22 cellular contexts compared by ENCODE assay signal in genomic region chr11:11461473-11461872, GRCh38.
A peak's percentile ranks its signal among the peaks of the same experiment; 100 is the strongest.
DNase-seq lines count a peak whose midpoint lies in the region; ATAC-seq and TF ChIP-seq lines count a peak whose summit lies in the region.
"Had no signal": no experiment of that assay in that cellular context is flagged by ENCODE, and none has a peak within 500 bp of the region (broad histone marks: within the 10 kb centered on the region; RNA-seq: fewer than 3 reads in every experiment).

No MANE protein-coding gene starts in this region.

- DNase-seq in Right ventricle myocardium inferior (ENCODE audit: missing footprints) (no peak), cardiac septum (ENCODE audit: low spot score) (no peak), inferior parietal cortex (ENCODE audit: extremely low spot score) (peak; percentile 47), posterior vena cava (ENCODE audit: low spot score) (peak; percentile 45), RWPE1 (ENCODE audit: low spot score) (no peak), trophoblast cell (no peak)
- DNase-seq: activated CD4-positive, alpha-beta memory T cell treated with anti-CD3 and anti-CD28 coated beads, Interleukin-2, amount 10 ng/mL, durations not matched to agents 7 days and 5 days; activated naive CD4-positive, alpha-beta T cell treated with anti-CD3 and anti-CD28 coated beads, Interleukin-2, amount 50 U/mL, for 16 hours; activated T-cell treated with anti-CD3 and anti-CD28 coated beads, Interleukin-2, amount 50 U/mL, for 1 hour; DMS79 treated with DMSO at 0.1 percent for 48 hours; HCEC 1CT; immature natural killer cell; naive B cell; NCI-H1417; NCI-H446 treated with DMSO at 0.1 percent for 48 hours; stimulated activated CD4-positive, alpha-beta T cell treated with anti-CD3 and anti-CD28 coated beads, Interleukin-4, amount 100 ng/mL, for 1 hour had no signal

- H3K9me3 ChIP-seq in trophoblast cell (ENCODE audit: insufficient read depth, low read depth, low read length) = peaks cover 3% of the 10 kb centered on the region

- H3K4me2 ChIP-seq in trophoblast cell (ENCODE audit: low read length) = no peak overlapping the region

- no peak overlapping the region for H2AK5ac ChIP-seq in trophoblast cell (ENCODE audit: low read length)

- no peak overlapping the region for H3K9ac ChIP-seq in trophoblast cell (ENCODE audit: low read length)
- H3K9ac ChIP-seq: parathyroid adenoma had no signal

- no peak overlapping the region for H3K4ac ChIP-seq in trophoblast cell (ENCODE audit: low read depth, low read length)

- no peak overlapping the region for H4K91ac ChIP-seq in trophoblast cell (ENCODE audit: low read depth, low read length)

- no peaks in the 10 kb centered on the region for H3K27me3 ChIP-seq in trophoblast cell (ENCODE audit: insufficient read depth, low read length)

- no peak overlapping the region for H2AFZ ChIP-seq in trophoblast cell (ENCODE audit: insufficient read depth, low read length, poor library complexity)
- H2AFZ ChIP-seq: parathyroid adenoma had no signal

- no peak overlapping the region for H4K8ac ChIP-seq in trophoblast cell (ENCODE audit: low read depth, low read length)

- peak; percentile 83 for ATAC-seq in Right ventricle myocardium inferior
- ATAC-seq in GM18498 (IDR thresholded peaks at IDR 0.05; ENCODE audit: unreplicated experiment) = no peak
- ATAC-seq in HG03439 (IDR thresholded peaks at IDR 0.05; ENCODE audit: unreplicated experiment) = no peak

- POLR2A ChIA-PET in RWPE1 (lab: Yijun Ruan, JAX; ENCODE audit: low non-redundant PET) = no interaction called here

- no peak overlapping the region for H3K14ac ChIP-seq in trophoblast cell (ENCODE audit: low read length)

- H2BK12ac ChIP-seq in trophoblast cell (ENCODE audit: low read length) = no peak overlapping the region

- H3K79me2 ChIP-seq in trophoblast cell (ENCODE audit: control insufficient read depth, insufficient read depth, low read length, poor library complexity) = no peaks in the 10 kb centered on the region

- no peak overlapping the region for H3K23ac ChIP-seq in trophoblast cell (ENCODE audit: low read length)

- no peak overlapping the region for H2BK5ac ChIP-seq in trophoblast cell (ENCODE audit: low read depth, low read length, poor library complexity)

- no peak overlapping the region for H2BK120ac ChIP-seq in trophoblast cell (ENCODE audit: insufficient read depth, low read length, poor library complexity)

- no peak overlapping the region for H3K18ac ChIP-seq in trophoblast cell (ENCODE audit: low read length)

- H3K27ac ChIP-seq in RWPE1 (no peak overlapping the region), trophoblast cell (ENCODE audit: low read depth, low read length) (no peak overlapping the region)
- H3K27ac ChIP-seq: 22Rv1, parathyroid adenoma, SK-N-MC had no signal

- CTCF ChIA-PET in RWPE1 (lab: Yijun Ruan, JAX) = no interaction called here

- H3K4me1 ChIP-seq in trophoblast cell (ENCODE audit: control insufficient read depth in 1 of 2, insufficient read depth in 2 of 2, low read length in 2 of 2) = peaks cover 20 to 26% of the 10 kb centered on the region in 2 experiments
- H3K4me1 ChIP-seq: parathyroid adenoma had no signal

- H4K12ac ChIP-seq in trophoblast cell (ENCODE audit: low read depth, low read length) = no peak overlapping the region

- WGBS in trophoblast cell (ENCODE audit: extremely low coverage, insufficient coverage, insufficient read length) = no CpG with 5 or more reads among the region's 10 CpGs

- no peak for TF ChIP-seq CTCF in RWPE1 (conservative IDR thresholded peaks at IDR 0.05; ENCODE audit: low read depth)

- peaks cover 0 to 2% of the 10 kb centered on the region in 2 experiments for H3K36me3 ChIP-seq in trophoblast cell (ENCODE audit: control insufficient read depth in 1 of 2, insufficient read depth in 2 of 2, low read length in 2 of 2)

- peaks cover 6% of the 10 kb centered on the region for H3K79me1 ChIP-seq in trophoblast cell (ENCODE audit: low read length)

- intact Hi-C loops in Right ventricle myocardium inferior (cut with DNase I) (loop anchor here (1.0 to 5.0 kb wide), 2 partner anchors 46 to 54 kb away; no protein-coding TSS in a partner anchor), cardiac septum (cut with DNase I) (loop anchor here (5.0 kb wide), 1 partner anchor 161 kb away; the partner anchor contains the start of gene GALNT18), posterior vena cava (cut with DNase I) (no loop called here)

- H3K4me3 ChIP-seq in trophoblast cell (ENCODE audit: low read depth, low read length) = no peak overlapping the region
- H3K4me3 ChIP-seq: lung, SK-N-MC had no signal

Comparison
In these comparisons a context has a peak if more than half of its experiments do, and no peak if none do; other contexts are left out.
1. DNase-seq: peak in inferior parietal cortex (single experiment) and posterior vena cava (single experiment); none in Right ventricle myocardium inferior (single experiment), cardiac septum (single experiment), RWPE1 (single experiment) and trophoblast cell (0 of 2).
2. intact Hi-C loops: an anchor here in Right ventricle myocardium inferior (1.0 to 5.0 kb wide) and cardiac septum (5.0 kb wide); none called in posterior vena cava.